Comparison of ENCODE assay signal across 3 cellular contexts in genomic region chr9:124177522-124177921, GRCh38.
DNase-seq lines count a peak whose midpoint lies in the region.
"Not testable (repeated sequence)": the region's sequence is repeated elsewhere in the genome, so short reads cannot be mapped to it uniquely, and the experiment has no call there.

No MANE protein-coding gene starts in this region.

- H3K27ac Mint-ChIP-seq in activated CD4-positive, alpha-beta T cell treated with anti-CD3 and anti-CD28 coated beads, Interleukin-2, amount 10 ng/mL, durations not matched to agents 24 days and 14 days, result not testable (repeated sequence)

- H3K18ac ChIP-seq in trophoblast cell (ENCODE audit: low read length), result not testable (repeated sequence)

- not testable (repeated sequence) for H3K9me3 ChIP-seq in trophoblast cell (ENCODE audit: insufficient read depth, low read depth, low read length)

- H2AK5ac ChIP-seq in trophoblast cell (ENCODE audit: low read length), result not testable (repeated sequence)

- WGBS in trophoblast cell (ENCODE audit: extremely low coverage, insufficient coverage, insufficient read length), result no CpG with 5 or more reads among the region's 7 CpGs

- not testable (repeated sequence) for H3K4me3 ChIP-seq in trophoblast cell (ENCODE audit: low read depth, low read length)

- peaks cover 14% of the 10 kb centered on the region for H3K27me3 Mint-ChIP-seq in activated CD4-positive, alpha-beta T cell treated with anti-CD3 and anti-CD28 coated beads, Interleukin-2, amount 10 ng/mL, durations not matched to agents 24 days and 14 days

- H3K23ac ChIP-seq in trophoblast cell (ENCODE audit: low read length), result not testable (repeated sequence)

- not testable (repeated sequence) for H3K79me1 ChIP-seq in trophoblast cell (ENCODE audit: low read length)

- not testable (repeated sequence) for H3K14ac ChIP-seq in trophoblast cell (ENCODE audit: low read length)

- H3K9me3 Mint-ChIP-seq in activated CD4-positive, alpha-beta T cell treated with anti-CD3 and anti-CD28 coated beads, Interleukin-2, amount 10 ng/mL, durations not matched to agents 24 days and 14 days, result not testable (repeated sequence)

- H3K4me1 ChIP-seq in trophoblast cell (ENCODE audit: control insufficient read depth in 1 of 2, insufficient read depth in 2 of 2, low read length in 2 of 2), result not testable (repeated sequence)

- not testable (repeated sequence) for H3K9ac ChIP-seq in trophoblast cell (ENCODE audit: low read length)

- H2BK12ac ChIP-seq in trophoblast cell (ENCODE audit: low read length), result not testable (repeated sequence)

- intact Hi-C loops in activated CD4-positive, alpha-beta T cell treated with anti-CD3 and anti-CD28 coated beads, Interleukin-2, amount 10 ng/mL, durations not matched to agents 24 days and 14 days (cut with micrococcal nuclease), result not testable (repeated sequence)

- H3K4me1 Mint-ChIP-seq in activated CD4-positive, alpha-beta T cell treated with anti-CD3 and anti-CD28 coated beads, Interleukin-2, amount 10 ng/mL, durations not matched to agents 24 days and 14 days, result not testable (repeated sequence)

- H3K27ac ChIP-seq in trophoblast cell (ENCODE audit: low read depth, low read length), result not testable (repeated sequence)

- not testable (repeated sequence) for H2BK120ac ChIP-seq in trophoblast cell (ENCODE audit: insufficient read depth, low read length, poor library complexity)

- H4K91ac ChIP-seq in trophoblast cell (ENCODE audit: low read depth, low read length), result not testable (repeated sequence)

- H3K36me3 ChIP-seq in trophoblast cell (ENCODE audit: control insufficient read depth in 1 of 2, insufficient read depth in 2 of 2, low read length in 2 of 2), result not testable (repeated sequence)

- not testable (repeated sequence) for H3K4me2 ChIP-seq in trophoblast cell (ENCODE audit: low read length)

- H4K8ac ChIP-seq in trophoblast cell (ENCODE audit: low read depth, low read length), result not testable (repeated sequence)

- peak; percentile 19 for DNase-seq in activated CD4-positive, alpha-beta T cell treated with anti-CD3 and anti-CD28 coated beads, Interleukin-2, amount 10 ng/mL, durations not matched to agents 24 days and 14 days
- DNase-seq in astrocyte of the hippocampus (ENCODE audit: low read depth, low spot score) (peak; percentile 10), trophoblast cell (peak; percentile 83 to 84)

- H3K36me3 Mint-ChIP-seq in activated CD4-positive, alpha-beta T cell treated with anti-CD3 and anti-CD28 coated beads, Interleukin-2, amount 10 ng/mL, durations not matched to agents 24 days and 14 days (ENCODE audit: low read depth), result not testable (repeated sequence)

- not testable (repeated sequence) for H2AFZ ChIP-seq in trophoblast cell (ENCODE audit: insufficient read depth, low read length, poor library complexity)

- not testable (repeated sequence) for H3K79me2 ChIP-seq in trophoblast cell (ENCODE audit: control insufficient read depth, insufficient read depth, low read length, poor library complexity)

- not testable (repeated sequence) for H4K12ac ChIP-seq in trophoblast cell (ENCODE audit: low read depth, low read length)

- not testable (repeated sequence) for H3K4me3 Mint-ChIP-seq in activated CD4-positive, alpha-beta T cell treated with anti-CD3 and anti-CD28 coated beads, Interleukin-2, amount 10 ng/mL, durations not matched to agents 24 days and 14 days

- not testable (repeated sequence) for H2BK5ac ChIP-seq in trophoblast cell (ENCODE audit: low read depth, low read length, poor library complexity)

- not testable (repeated sequence) for H3K27me3 ChIP-seq in trophoblast cell (ENCODE audit: insufficient read depth, low read length)

- H3K4ac ChIP-seq in trophoblast cell (ENCODE audit: low read depth, low read length), result not testable (repeated sequence)

Comparison
In these comparisons a context has a peak if more than half of its experiments do, and no peak if none do; other contexts are left out.
1. DNase-seq: peak in every context shown above with its lines; median percentile 84 in trophoblast cell; 19 in activated CD4-positive, alpha-beta T cell treated with anti-CD3 and anti-CD28 coated beads, Interleukin-2, amount 10 ng/mL, durations not matched to agents 24 days and 14 days; 10 in astrocyte of the hippocampus.